In the genomic region with DNA sequence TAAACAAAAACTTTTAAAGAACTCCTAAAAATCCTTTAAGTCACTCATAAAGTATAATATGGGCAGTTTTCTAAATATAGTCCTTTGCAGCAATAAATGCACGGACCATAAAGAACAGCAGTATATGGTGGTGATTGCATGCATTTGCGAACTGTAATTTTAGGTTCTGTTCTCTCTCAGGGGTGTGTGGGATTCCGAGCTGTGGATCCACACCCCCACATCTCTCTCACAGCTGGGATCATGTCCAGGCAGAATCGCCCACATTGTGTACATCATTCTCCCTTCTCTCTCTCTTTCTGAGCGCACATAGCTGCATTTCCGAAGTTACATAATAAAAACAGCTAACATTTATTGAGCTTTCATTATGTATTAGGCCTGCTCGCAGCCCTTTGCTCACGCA, we compare ENCODE assay signal across 12 cellular contexts. TPM values are rescaled to one million over a fixed set of nuclear protein-coding genes. Genes with fewer than 3 reads are reported as not detected.
"Had no signal": no experiment of that assay in that cellular context is flagged by ENCODE, and none has a peak within 500 bp of the region (broad histone marks: within the 10 kb centered on the region; RNA-seq: fewer than 3 reads in every experiment).

No MANE protein-coding gene starts in this region.

- FAIRE-seq: RCC 7860 had no signal

- DNase-seq: activated CD4-positive, alpha-beta T cell treated with anti-CD3 and anti-CD28 coated beads for 1 hour; activated CD4-positive, CD25-positive, alpha-beta regulatory T cell; activated CD8-positive, alpha-beta memory T cell treated with anti-CD3 and anti-CD28 coated beads, Interleukin-2, amount 10 ng/mL, durations not matched to agents 7 days and 5 days; activated effector memory CD4-positive, alpha-beta T cell treated with Interleukin-2 at 50 U/mL for 16 hours; NCI-H2081 treated with DMSO at 0.1 percent for 48 hours; T-helper 1 cell; T-helper 2 cell; T-helper 9 cell had no signal

- ATAC-seq: activated CD8-positive, alpha-beta memory T cell treated with anti-CD3 and anti-CD28 coated beads, Interleukin-2, amount 10 ng/mL, durations not matched to agents 7 days and 5 days had no signal

- H3K36me3 ChIP-seq: brain microvascular endothelial cell, WERI-Rb-1 had no signal

- H3K27me3 ChIP-seq: brain microvascular endothelial cell had no signal

- H3K27ac ChIP-seq: brain microvascular endothelial cell, WERI-Rb-1 had no signal

RNA-seq across cellular contexts. Expression of a gene that starts 28.6 kb away (rescaled TPM):
- total RNA-seq: activated CD4-positive, alpha-beta memory T cell treated with anti-CD3 and anti-CD28 coated beads, Interleukin-2, amount 10 ng/mL, durations not matched to agents 7 days and 5 days; activated CD8-positive, alpha-beta memory T cell treated with anti-CD3 and anti-CD28 coated beads, Interleukin-2, amount 10 ng/mL, durations not matched to agents 7 days and 5 days had no signal
